26 cellular contexts compared by ENCODE assay signal in genomic region chr20:24492031-24492607, GRCh38. TPM values are rescaled to one million over a fixed set of nuclear protein-coding genes. Genes with fewer than 3 reads are reported as not detected.
DNase-seq lines count a peak whose midpoint lies in the region; ATAC-seq, FAIRE-seq and TF ChIP-seq lines count a peak whose summit lies in the region.
"Had no signal": no experiment of that assay in that cellular context is flagged by ENCODE, and none has a peak within 500 bp of the region (broad histone marks: within the 10 kb centered on the region; RNA-seq: fewer than 3 reads in every experiment).

No MANE protein-coding gene starts in this region.

- H3K4me1 ChIP-seq in left ventricle myocardium inferior (peaks cover 33% of the 10 kb centered on the region), spleen (no peaks in the 10 kb centered on the region)

- peak; percentile 33; the same call in 1 of the 2 replicates for TF ChIP-seq CTCF in VCaP (conservative IDR thresholded peaks at IDR 0.05)
- peak; percentile 29 for TF ChIP-seq CTCF in left ventricle myocardium inferior (IDR thresholded peaks at IDR 0.05; ENCODE audit: borderline replicate concordance)
- no peak for TF ChIP-seq CTCF in spleen (IDR thresholded peaks at IDR 0.05 in 8 of 11, conservative IDR thresholded peaks at IDR 0.05 in 3 of 11)

- H3K27me3 ChIP-seq in left ventricle myocardium inferior (ENCODE audit: low read depth) = no peaks in the 10 kb centered on the region
- no peaks in the 10 kb centered on the region for H3K27me3 ChIP-seq in spleen (replicated peaks in 1 of 7)
- H3K27me3 ChIP-seq: BLaER1, cardiac muscle cell, ovary had no signal

- no peaks in the 10 kb centered on the region for H3K9me3 Mint-ChIP-seq in activated CD4-positive, alpha-beta memory T cell treated with anti-CD3 and anti-CD28 coated beads, Interleukin-2, amount 10 ng/mL, durations not matched to agents 7 days and 5 days
- H3K9me3 Mint-ChIP-seq in activated CD4-positive, alpha-beta memory T cell treated with anti-CD3 and anti-CD28 coated beads for 36 hours = no peaks in the 10 kb centered on the region
- H3K9me3 Mint-ChIP-seq: immature natural killer cell, type B pancreatic cell had no signal

- H3K36me3 Mint-ChIP-seq in activated CD4-positive, alpha-beta memory T cell treated with anti-CD3 and anti-CD28 coated beads, Interleukin-2, amount 10 ng/mL, durations not matched to agents 7 days and 5 days (ENCODE audit: low read depth) = no peaks in the 10 kb centered on the region
- H3K36me3 Mint-ChIP-seq in activated CD4-positive, alpha-beta memory T cell treated with anti-CD3 and anti-CD28 coated beads for 36 hours = no peaks in the 10 kb centered on the region
- H3K36me3 Mint-ChIP-seq: immature natural killer cell, naive B cell, type B pancreatic cell had no signal

- peak; percentile 9 for DNase-seq in activated CD4-positive, alpha-beta memory T cell treated with anti-CD3 and anti-CD28 coated beads, Interleukin-2, amount 10 ng/mL, durations not matched to agents 7 days and 5 days
- DNase-seq in activated CD4-positive, alpha-beta memory T cell treated with anti-CD3 and anti-CD28 coated beads for 36 hours = no peak
- DNase-seq in left ventricle myocardium inferior (no peak), spleen (peak; percentile 51), GDM1 (lab: John Stamatoyannopoulos, UW) (no peak), GM12892 (ENCODE audit: insufficient read length) (no peak)
- DNase-seq: 8988T; activated CD4-positive, CD25-positive, alpha-beta regulatory T cell treated with anti-CD3 and anti-CD28 coated beads, Interleukin-2, amount 50 U/mL, for 72 hours; activated effector memory CD4-positive, alpha-beta T cell treated with Interleukin-2 at 50 U/mL for 16 hours; effector memory CD4-positive, alpha-beta T cell; immature natural killer cell; KBM-7; mammary epithelial cell; naive B cell; NCI-H187; NCI-H226; ovary; stimulated activated CD4-positive, alpha-beta T cell treated with anti-CD3 and anti-CD28 coated beads, Interleukin-1b, Interleukin-23, amount 100 ng/mL, for 48 hours; stimulated activated naive CD8-positive, alpha-beta T cell treated with anti-CD3 and anti-CD28 coated beads, Interleukin-15, Interleukin-2, amounts not matched to agents 100 U/mL and 50 U/mL, for 24 hours; T1000 had no signal

- WGBS in spleen, 5 donors = 73 to 83% (median 79%) methylated on average over 16 of the region's 16 CpGs

- no peaks in the 10 kb centered on the region for H3K4me1 Mint-ChIP-seq in activated CD4-positive, alpha-beta memory T cell treated with anti-CD3 and anti-CD28 coated beads, Interleukin-2, amount 10 ng/mL, durations not matched to agents 7 days and 5 days
- H3K4me1 Mint-ChIP-seq in activated CD4-positive, alpha-beta memory T cell treated with anti-CD3 and anti-CD28 coated beads for 36 hours (ENCODE audit: low read depth) = no peaks in the 10 kb centered on the region
- H3K4me1 Mint-ChIP-seq: immature natural killer cell, naive B cell had no signal

- H3K9me3 ChIP-seq in left ventricle myocardium inferior (replicated peaks) (no peaks in the 10 kb centered on the region), spleen (no peaks in the 10 kb centered on the region)
- H3K9me3 ChIP-seq: BLaER1, ovary had no signal

- TF ChIP-seq POLR2A in spleen (IDR thresholded peaks at IDR 0.05) (no peak), GM12892 (IDR thresholded peaks at IDR 0.05; ENCODE audit: low read depth, low read length) (no peak)

- FAIRE-seq in GM12892 (lab: Jason Lieb, UNC) = no peak

- no peak overlapping the region for H3K27ac Mint-ChIP-seq in activated CD4-positive, alpha-beta memory T cell treated with anti-CD3 and anti-CD28 coated beads, Interleukin-2, amount 10 ng/mL, durations not matched to agents 7 days and 5 days
- H3K27ac Mint-ChIP-seq in activated CD4-positive, alpha-beta memory T cell treated with anti-CD3 and anti-CD28 coated beads for 36 hours = no peak overlapping the region
- H3K27ac Mint-ChIP-seq: immature natural killer cell, naive B cell, type B pancreatic cell had no signal

- no peaks in the 10 kb centered on the region for H3K27me3 Mint-ChIP-seq in activated CD4-positive, alpha-beta memory T cell treated with anti-CD3 and anti-CD28 coated beads, Interleukin-2, amount 10 ng/mL, durations not matched to agents 7 days and 5 days
- H3K27me3 Mint-ChIP-seq in activated CD4-positive, alpha-beta memory T cell treated with anti-CD3 and anti-CD28 coated beads for 36 hours = no peaks in the 10 kb centered on the region
- H3K27me3 Mint-ChIP-seq: naive B cell, type B pancreatic cell had no signal

- POLR2A ChIA-PET in activated CD4-positive, alpha-beta memory T cell treated with anti-CD3 and anti-CD28 coated beads, Interleukin-2, amount 10 ng/mL, durations not matched to agents 7 days and 5 days (lab: Charles Lee) = no interaction called here
- POLR2A ChIA-PET in activated CD4-positive, alpha-beta memory T cell treated with anti-CD3 and anti-CD28 coated beads for 36 hours (lab: Charles Lee) = no interaction called here

- intact Hi-C loops in activated CD4-positive, alpha-beta memory T cell treated with anti-CD3 and anti-CD28 coated beads for 36 hours (cut with micrococcal nuclease) = no loop called here
- intact Hi-C loops in left ventricle myocardium inferior (cut with micrococcal nuclease) (no loop called here), spleen (cut with DNase I; ENCODE audit: low total_unique reads) (no loop called here)

- H3K4me3 Mint-ChIP-seq in activated CD4-positive, alpha-beta memory T cell treated with anti-CD3 and anti-CD28 coated beads, Interleukin-2, amount 10 ng/mL, durations not matched to agents 7 days and 5 days = no peak overlapping the region
- H3K4me3 Mint-ChIP-seq in activated CD4-positive, alpha-beta memory T cell treated with anti-CD3 and anti-CD28 coated beads for 36 hours = no peak overlapping the region
- H3K4me3 Mint-ChIP-seq: immature natural killer cell, naive B cell, type B pancreatic cell had no signal

- H3K27ac ChIP-seq in VCaP = no peak overlapping the region
- no peak overlapping the region for H3K27ac ChIP-seq in left ventricle myocardium inferior (replicated peaks)
- no peak overlapping the region for H3K27ac ChIP-seq in spleen
- H3K27ac ChIP-seq: BLaER1, cardiac muscle cell, ovary had no signal

- no peak overlapping the region for H3K4me3 ChIP-seq in left ventricle myocardium inferior
- no peak overlapping the region for H3K4me3 ChIP-seq in spleen
- H3K4me3 ChIP-seq: BLaER1, cardiac muscle cell, ovary had no signal

- no peak for ATAC-seq in HG03565 (IDR thresholded peaks at IDR 0.05; ENCODE audit: unreplicated experiment)
- ATAC-seq: stimulated activated naive CD8-positive, alpha-beta T cell treated with anti-CD3 and anti-CD28 coated beads, Interleukin-15, Interleukin-2, amounts not matched to agents 100 U/mL and 50 U/mL, for 24 hours had no signal

- CTCF ChIA-PET in activated CD4-positive, alpha-beta memory T cell treated with anti-CD3 and anti-CD28 coated beads, Interleukin-2, amount 10 ng/mL, durations not matched to agents 7 days and 5 days (lab: Charles Lee) = no interaction called here
- CTCF ChIA-PET in activated CD4-positive, alpha-beta memory T cell treated with anti-CD3 and anti-CD28 coated beads for 36 hours (lab: Charles Lee) = no interaction called here

- H3K36me3 ChIP-seq in left ventricle myocardium inferior (no peaks in the 10 kb centered on the region), spleen (no peaks in the 10 kb centered on the region)
- H3K36me3 ChIP-seq: BLaER1, cardiac muscle cell, ovary had no signal

RNA-seq across cellular contexts. Expression of gene SYNDIG1, which starts 22.7 kb away (rescaled TPM):
- total RNA-seq in activated CD4-positive, alpha-beta memory T cell treated with anti-CD3 and anti-CD28 coated beads, Interleukin-2, amount 10 ng/mL, durations not matched to agents 7 days and 5 days = not detected
- not detected for total RNA-seq in activated CD4-positive, alpha-beta memory T cell treated with anti-CD3 and anti-CD28 coated beads for 36 hours
- total RNA-seq in left ventricle myocardium inferior (21.4 TPM), spleen (1 to 10 TPM in 5 of 7 donors, under 1 TPM in 2; 0.70 to 3.5 (median 1.4) TPM)
- 1 to 10 TPM; 1.2 to 1.4 (median 1.2) TPM for polyA plus RNA-seq in spleen
- polyA plus RNA-seq in GM12892 (2012; ENCODE audit: missing spikeins) = not detected
- total RNA-seq: glomerular endothelial cell had no signal
- polyA plus RNA-seq: immature natural killer cell had no signal

Comparison
In these comparisons a context has a peak if more than half of its experiments do, and no peak if none do; other contexts are left out.
1. DNase-seq: peak in activated CD4-positive, alpha-beta memory T cell treated with anti-CD3 and anti-CD28 coated beads, Interleukin-2, amount 10 ng/mL, durations not matched to agents 7 days and 5 days (single experiment) and spleen (single experiment); none in activated CD4-positive, alpha-beta memory T cell treated with anti-CD3 and anti-CD28 coated beads for 36 hours (single experiment), left ventricle myocardium inferior (single experiment), GDM1 (single experiment) and GM12892 (single experiment).
2. CTCF ChIP-seq: peak in VCaP (single experiment) and left ventricle myocardium inferior (single experiment); none in spleen (0 of 11).